12 cellular contexts compared by ENCODE assay signal in genomic region chr13:73657821-73658540, GRCh38.
DNase-seq lines count a peak whose midpoint lies in the region; ATAC-seq, FAIRE-seq and TF ChIP-seq lines count a peak whose summit lies in the region.
"Had no signal": no experiment of that assay in that cellular context is flagged by ENCODE, and none has a peak within 500 bp of the region (broad histone marks: within the 10 kb centered on the region; RNA-seq: fewer than 3 reads in every experiment).

No MANE protein-coding gene starts in this region.

- H3K36me3 ChIP-seq in pancreas, result no peaks in the 10 kb centered on the region
- no peaks in the 10 kb centered on the region for H3K36me3 ChIP-seq in effector memory CD4-positive, alpha-beta T cell (ENCODE audit: control insufficient read depth, insufficient read depth, low read length)

- 35 to 37% methylated on average over 6 of the region's 6 CpGs for WGBS in pancreas, 2 donors

- H3K4me1 ChIP-seq in pancreas, result peaks cover 0 to 8% (median 0%) of the 10 kb centered on the region in 3 donors
- H3K4me1 ChIP-seq in effector memory CD4-positive, alpha-beta T cell (ENCODE audit: control insufficient read depth, insufficient read depth, low read length, poor library complexity, severe bottlenecking), result no peaks in the 10 kb centered on the region

- peak overlapping the region in 1 of 4 donors; percentile 59 for H3K27ac ChIP-seq in pancreas
- H3K27ac ChIP-seq in effector memory CD4-positive, alpha-beta T cell (ENCODE audit: insufficient read depth, low read length, poor library complexity, severe bottlenecking), result no peak overlapping the region

- H3K27me3 ChIP-seq in pancreas, result no peaks in the 10 kb centered on the region
- H3K27me3 ChIP-seq in effector memory CD4-positive, alpha-beta T cell (replicated peaks; ENCODE audit: control insufficient read depth, insufficient read depth, low read length, poor library complexity, severe bottlenecking), result no peaks in the 10 kb centered on the region

- no peak for FAIRE-seq in pancreas (lab: Jason Lieb, UNC)
- FAIRE-seq in H54 (lab: Jason Lieb, UNC), result no peak
- FAIRE-seq: HTR-8/SVneo had no signal

- no peak for TF ChIP-seq CTCF in astrocyte of the spinal cord (IDR thresholded peaks at IDR 0.05; ENCODE audit: low read depth, low read length)
- no peak for TF ChIP-seq CTCF in pancreas (IDR thresholded peaks at IDR 0.05)

- DNase-seq in ELR (ENCODE audit: low read depth) (peak; percentile 9), astrocyte of the spinal cord (ENCODE audit: low read depth, low spot score) (peak; percentile 27), head of caudate nucleus (peak in 29 of 42 donors; percentile 2 to 76 (median 29)), pancreas (peak in 4 of 6 donors; percentile 21 to 61 (median 48)), H54 (ENCODE audit: insufficient read length, low spot score) (no peak), HuH-7 (ENCODE audit: low spot score) (no peak), NCI-H1092 (lab: John Stamatoyannopoulos, UW) (no peak)
- DNase-seq in effector memory CD4-positive, alpha-beta T cell, result no peak
- DNase-seq: activated CD4-positive, alpha-beta memory T cell treated with anti-CD3 and anti-CD28 coated beads for 36 hours; activated naive CD4-positive, alpha-beta T cell; naive thymus-derived CD8-positive, alpha-beta T cell had no signal

- H3K4me3 ChIP-seq in astrocyte of the spinal cord (ENCODE audit: low read depth, low read length), result no peak overlapping the region
- no peak overlapping the region for H3K4me3 ChIP-seq in pancreas
- H3K4me3 ChIP-seq in effector memory CD4-positive, alpha-beta T cell (ENCODE audit: insufficient read depth, low read depth, low read length, poor library complexity, severe bottlenecking), result no peak overlapping the region

- ATAC-seq in pancreas, result peak; percentile 87 to 91 (median 89)
- ATAC-seq: naive thymus-derived CD8-positive, alpha-beta T cell had no signal

- no peaks in the 10 kb centered on the region for H3K9me3 ChIP-seq in pancreas
- H3K9me3 ChIP-seq in effector memory CD4-positive, alpha-beta T cell (ENCODE audit: control insufficient read depth, low read length), result no peaks in the 10 kb centered on the region

- intact Hi-C loops in head of caudate nucleus (cut with DNase I), result no loop called here
- intact Hi-C loops in pancreas (cut with DNase I), result no loop called here

- in situ Hi-C loops in astrocyte of the spinal cord (cut with HindIII; ENCODE audit: low sequenced_read_pairs), result no loop called here

- TF ChIP-seq POLR2A in H54 (IDR thresholded peaks at IDR 0.05; ENCODE audit: low read depth, low read length), result no peak

Comparison
In these comparisons a context has a peak if more than half of its experiments do, and no peak if none do; other contexts are left out.
1. DNase-seq: peak in ELR (single experiment), astrocyte of the spinal cord (single experiment), head of caudate nucleus (29 of 42) and pancreas (4 of 6); none in H54 (single experiment), effector memory CD4-positive, alpha-beta T cell (0 of 3), HuH-7 (single experiment) and NCI-H1092 (single experiment).